ENCODE assay signal across 11 cellular contexts in genomic region chr10:4407783-4408182, GRCh38.
DNase-seq lines count a peak whose midpoint lies in the region; ATAC-seq and TF ChIP-seq lines count a peak whose summit lies in the region.
"Had no signal": no experiment of that assay in that cellular context is flagged by ENCODE, and none has a peak within 500 bp of the region (broad histone marks: within the 10 kb centered on the region; RNA-seq: fewer than 3 reads in every experiment).

No MANE protein-coding gene starts in this region.

- no peak for DNase-seq in activated T-cell treated with anti-CD3 and anti-CD28 coated beads, Interleukin-2, amount 50 U/mL, for 72 hours
- no peak for DNase-seq in activated T-cell treated with anti-CD3 and anti-CD28 coated beads, Interleukin-2, amount 50 U/mL, for 1 hour
- peak; percentile 78 for DNase-seq in PC-3
- DNase-seq in upper lobe of right lung = no peak
- DNase-seq in NCI-H2227 treated with DMSO at 0.1 percent for 48 hours (lab: John Stamatoyannopoulos, UW) = no peak
- DNase-seq: kidney had no signal

- H3K9me3 ChIP-seq in PC-3 (ENCODE audit: low read length) (no peaks in the 10 kb centered on the region), upper lobe of right lung (no peaks in the 10 kb centered on the region)
- H3K9me3 ChIP-seq: ascending aorta had no signal

- H3K27ac Mint-ChIP-seq in activated T-cell treated with anti-CD3 and anti-CD28 coated beads, Interleukin-2, amount 50 U/mL, for 72 hours = peak overlapping the region; percentile 3

- peak; percentile 39 to 65 for ATAC-seq in activated T-cell treated with anti-CD3 and anti-CD28 coated beads, Interleukin-2, amount 50 U/mL, for 72 hours (replicated peaks in 1 of 2)
- ATAC-seq in PC-3 (peak; percentile 94), esophagus mucosa (peak; percentile 81), upper lobe of right lung (peak; percentile 51), HG03135 (IDR thresholded peaks at IDR 0.05; ENCODE audit: unreplicated experiment) (no peak), HG03039 (IDR thresholded peaks at IDR 0.05; ENCODE audit: unreplicated experiment) (no peak)
- ATAC-seq: HepG2 had no signal

- peaks cover 20% of the 10 kb centered on the region for H3K27me3 Mint-ChIP-seq in activated T-cell treated with anti-CD3 and anti-CD28 coated beads, Interleukin-2, amount 50 U/mL, for 72 hours (ENCODE audit: low read depth)

- intact Hi-C loops in PC-3 (cut with micrococcal nuclease) = loop anchor here (1.0 kb wide), 1 partner anchor 53 kb away; no protein-coding TSS in a partner anchor
- intact Hi-C loops in upper lobe of right lung (cut with DNase I) = no loop called here

- H3K4me3 Mint-ChIP-seq in activated T-cell treated with anti-CD3 and anti-CD28 coated beads, Interleukin-2, amount 50 U/mL, for 72 hours = no peak overlapping the region

- no peaks in the 10 kb centered on the region for H3K9me3 Mint-ChIP-seq in activated T-cell treated with anti-CD3 and anti-CD28 coated beads, Interleukin-2, amount 50 U/mL, for 72 hours

- H3K27ac ChIP-seq in PC-3 (ENCODE audit: low read length) (peak overlapping the region; percentile 94), upper lobe of right lung (no peak overlapping the region)

- POLR2A ChIA-PET in PC-3 (lab: Charles Lee; ENCODE audit: unreplicated experiment) = interaction anchor here (0.6 to 0.7 kb wide), 2 partner anchors 279 to 793 kb away, joined by 3 to 6 read pairs; no protein-coding TSS in a partner anchor

- no peaks in the 10 kb centered on the region for H3K36me3 Mint-ChIP-seq in activated T-cell treated with anti-CD3 and anti-CD28 coated beads, Interleukin-2, amount 50 U/mL, for 72 hours (ENCODE audit: insufficient read depth in 2 of 2)

- H3K4me1 ChIP-seq in PC-3 (ENCODE audit: insufficient read depth, low read length) (peaks cover 21% of the 10 kb centered on the region), upper lobe of right lung (no peaks in the 10 kb centered on the region)

- peak overlapping the region; percentile 68 for H3K9ac ChIP-seq in PC-3 (ENCODE audit: low read length)

- H3F3A ChIP-seq in PC-3 (ENCODE audit: low read length, unreplicated experiment) = no peaks in the 10 kb centered on the region

- H3K27me3 ChIP-seq in PC-3 (ENCODE audit: low read length) (no peaks in the 10 kb centered on the region), upper lobe of right lung (no peaks in the 10 kb centered on the region)
- H3K27me3 ChIP-seq: ascending aorta had no signal

- no peaks in the 10 kb centered on the region for H3K9me2 ChIP-seq in PC-3 (replicated peaks; ENCODE audit: low read length)

- CTCF ChIA-PET in PC-3 (lab: Charles Lee) = interaction anchor here (0.6 kb wide), 1 partner anchor 153 kb away, joined by 4 read pairs; no protein-coding TSS in a partner anchor

- no peaks in the 10 kb centered on the region for H4K20me1 ChIP-seq in PC-3 (ENCODE audit: low read length)

- no TSS peak for BruUV-seq in PC-3 (replicated peaks; lab: Mats Ljungman, UMichigan)

- TF ChIP-seq CTCF in PC-3 (conservative IDR thresholded peaks at IDR 0.05; ENCODE audit: low read depth, low read length) (no peak), upper lobe of right lung (IDR thresholded peaks at IDR 0.05) (no peak)

- H3K4me1 Mint-ChIP-seq in activated T-cell treated with anti-CD3 and anti-CD28 coated beads, Interleukin-2, amount 50 U/mL, for 72 hours (ENCODE audit: low read depth) = peaks cover 8% of the 10 kb centered on the region

- H3K79me2 ChIP-seq in PC-3 (ENCODE audit: low read length) = no peaks in the 10 kb centered on the region

- H3K4me3 ChIP-seq in PC-3 (ENCODE audit: low read length) (no peak overlapping the region), upper lobe of right lung (no peak overlapping the region)
- H3K4me3 ChIP-seq: ascending aorta had no signal

- no peak overlapping the region for H2AFZ ChIP-seq in PC-3 (ENCODE audit: low read length)

- H3K36me3 ChIP-seq in PC-3 (ENCODE audit: low read depth, low read length) (no peaks in the 10 kb centered on the region), upper lobe of right lung (no peaks in the 10 kb centered on the region)
- H3K36me3 ChIP-seq: ascending aorta had no signal

- peak overlapping the region; percentile 60 for H3K4me2 ChIP-seq in PC-3 (ENCODE audit: low read length)

Comparison
In these comparisons a context has a peak if more than half of its experiments do, and no peak if none do; other contexts are left out.
1. ATAC-seq: peak in activated T-cell treated with anti-CD3 and anti-CD28 coated beads, Interleukin-2, amount 50 U/mL, for 72 hours (2 of 2), PC-3 (single experiment), esophagus mucosa (single experiment) and upper lobe of right lung (single experiment); none in HG03135 (single experiment) and HG03039 (single experiment).